9 cellular contexts compared by ENCODE assay signal in the genomic region with DNA sequence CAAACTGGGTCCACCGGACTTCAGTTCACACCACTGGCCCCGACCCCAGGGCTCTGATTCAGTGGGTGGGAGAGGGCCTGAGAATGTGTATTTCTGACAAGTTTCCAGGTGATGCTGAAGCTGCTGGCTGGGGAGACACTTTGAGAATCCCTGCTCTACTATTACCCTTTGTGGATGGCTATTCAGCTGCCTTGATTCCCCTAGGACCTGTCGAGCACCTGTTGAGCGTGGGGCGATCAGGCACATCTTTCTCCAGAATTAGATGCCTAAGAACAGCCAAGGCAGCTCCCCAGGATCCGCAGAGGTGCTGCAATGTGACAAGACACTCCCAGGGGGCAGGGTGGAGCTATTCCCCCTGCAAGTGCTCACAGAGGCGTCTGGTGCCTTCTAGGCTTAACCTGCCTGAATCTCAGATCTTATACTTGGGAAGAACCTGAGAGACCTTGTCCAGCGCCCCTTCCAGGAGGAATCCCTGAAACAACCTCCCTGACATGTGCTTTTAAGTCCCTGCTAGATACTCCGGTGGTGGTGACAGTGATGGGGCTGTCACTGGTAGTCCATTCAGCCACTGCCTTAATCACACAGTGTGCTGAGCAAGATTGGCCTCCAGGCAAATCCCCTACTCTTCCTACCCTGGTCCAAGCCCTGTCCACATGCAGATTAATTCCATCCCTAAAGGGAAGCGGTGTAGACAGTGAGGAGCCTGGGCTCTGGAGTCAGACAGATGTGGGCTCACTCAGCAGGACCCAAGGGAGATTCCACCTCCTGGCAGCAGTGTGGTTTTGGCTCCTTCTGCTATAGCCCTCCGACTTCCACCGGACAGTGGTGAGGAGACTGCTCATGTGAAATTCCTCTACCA. TPM values are rescaled to one million over a fixed set of nuclear protein-coding genes. Genes with fewer than 3 reads are reported as not detected.
DNase-seq lines count a peak whose midpoint lies in the region; ATAC-seq and TF ChIP-seq lines count a peak whose summit lies in the region.
"Had no signal": no experiment of that assay in that cellular context is flagged by ENCODE, and none has a peak within 500 bp of the region (broad histone marks: within the 10 kb centered on the region; RNA-seq: fewer than 3 reads in every experiment).

No MANE protein-coding gene starts in this region.

- H3K9ac ChIP-seq in mammary epithelial cell (ENCODE audit: insufficient read depth, low read length): no peak overlapping the region
- H3K9ac ChIP-seq in smooth muscle cell (ENCODE audit: low read depth): no peak overlapping the region

- H3K4me3 Mint-ChIP-seq in activated CD4-positive, alpha-beta T cell treated with anti-CD3 and anti-CD28 coated beads, Interleukin-2, amount 10 ng/mL, durations not matched to agents 24 days and 14 days: no peak overlapping the region

- peak; percentile 10 to 16 for DNase-seq in activated CD4-positive, alpha-beta T cell treated with anti-CD3 and anti-CD28 coated beads, Interleukin-2, amount 50 U/mL, for 48 hours
- DNase-seq in activated CD4-positive, alpha-beta T cell treated with anti-CD3 and anti-CD28 coated beads, Interleukin-2, amount 10 ng/mL, durations not matched to agents 24 days and 14 days: no peak
- DNase-seq in NCI-H1105 (lab: John Stamatoyannopoulos, UW) (peak; percentile 18), mammary epithelial cell (no peak), smooth muscle cell (lab: John Stamatoyannopoulos, UW; ENCODE audit: unreplicated experiment) (no peak), inferior parietal cortex (ENCODE audit: extremely low spot score) (no peak), NCI-H2029 treated with DMSO at 0.1 percent for 48 hours (lab: John Stamatoyannopoulos, UW) (no peak)

- H3K4me2 ChIP-seq in mammary epithelial cell (ENCODE audit: insufficient read depth, low read depth, low read length) (no peak overlapping the region), smooth muscle cell (no peak overlapping the region)

- no peaks in the 10 kb centered on the region for H3K36me3 Mint-ChIP-seq in activated CD4-positive, alpha-beta T cell treated with anti-CD3 and anti-CD28 coated beads, Interleukin-2, amount 10 ng/mL, durations not matched to agents 24 days and 14 days (ENCODE audit: low read depth)

- in situ Hi-C loops in mammary epithelial cell (cut with MboI; ENCODE audit: low sequenced_read_pairs in 2 of 2): no loop called here

- H3K79me2 ChIP-seq in mammary epithelial cell (ENCODE audit: insufficient read depth, low read length): no peaks in the 10 kb centered on the region
- no peaks in the 10 kb centered on the region for H3K79me2 ChIP-seq in smooth muscle cell (ENCODE audit: low read depth)

- H3K27ac ChIP-seq in mammary epithelial cell (ENCODE audit: insufficient read depth, low read depth, low read length) (no peak overlapping the region), smooth muscle cell (ENCODE audit: low read depth) (no peak overlapping the region)
- H3K27ac ChIP-seq: thoracic aorta had no signal

- H3K27ac Mint-ChIP-seq in activated CD4-positive, alpha-beta T cell treated with anti-CD3 and anti-CD28 coated beads, Interleukin-2, amount 10 ng/mL, durations not matched to agents 24 days and 14 days: no peak overlapping the region

- H3K27me3 Mint-ChIP-seq in activated CD4-positive, alpha-beta T cell treated with anti-CD3 and anti-CD28 coated beads, Interleukin-2, amount 10 ng/mL, durations not matched to agents 24 days and 14 days: peaks cover 10% of the 10 kb centered on the region

- H3K27me3 ChIP-seq in mammary epithelial cell (ENCODE audit: insufficient read depth, low read length): peaks cover 2% of the 10 kb centered on the region
- no peaks in the 10 kb centered on the region for H3K27me3 ChIP-seq in smooth muscle cell (ENCODE audit: low read depth)

- 52% methylated on average over 10 of the region's 12 CpGs for WGBS in mammary epithelial cell (ENCODE audit: low coverage, missing lambda C conversion rate)
- 66% methylated on average over 12 of the region's 12 CpGs for whole genome bisulfite sequencing in smooth muscle cell (ENCODE audit: low lambda C conversion rate)

- H3K9me3 ChIP-seq in mammary epithelial cell (replicated peaks; ENCODE audit: insufficient read depth, low read length) (no peaks in the 10 kb centered on the region), smooth muscle cell (replicated peaks; ENCODE audit: low read depth) (no peaks in the 10 kb centered on the region)
- H3K9me3 ChIP-seq: thoracic aorta had no signal

- H3K4me1 Mint-ChIP-seq in activated CD4-positive, alpha-beta T cell treated with anti-CD3 and anti-CD28 coated beads, Interleukin-2, amount 10 ng/mL, durations not matched to agents 24 days and 14 days: peaks cover 10% of the 10 kb centered on the region

- H3K9me3 Mint-ChIP-seq in activated CD4-positive, alpha-beta T cell treated with anti-CD3 and anti-CD28 coated beads, Interleukin-2, amount 10 ng/mL, durations not matched to agents 24 days and 14 days: no peaks in the 10 kb centered on the region

- intact Hi-C loops in activated CD4-positive, alpha-beta T cell treated with anti-CD3 and anti-CD28 coated beads, Interleukin-2, amount 10 ng/mL, durations not matched to agents 24 days and 14 days (cut with micrococcal nuclease): no loop called here
- intact Hi-C loops in mammary epithelial cell (cut with micrococcal nuclease): loop anchor here (5.0 kb wide), 1 partner anchor 56 kb away; no protein-coding TSS in a partner anchor

- H3K36me3 ChIP-seq in mammary epithelial cell (ENCODE audit: insufficient read depth, low read length): no peaks in the 10 kb centered on the region
- H3K36me3 ChIP-seq in smooth muscle cell (ENCODE audit: low read depth): no peaks in the 10 kb centered on the region
- H3K36me3 ChIP-seq: thoracic aorta had no signal

- H3K4me3 ChIP-seq in mammary epithelial cell (replicated peaks in 1 of 3; ENCODE audit: insufficient read depth in 1 of 3, low read depth in 2 of 3, low read length in 3 of 3): no peak overlapping the region
- no peak overlapping the region for H3K4me3 ChIP-seq in smooth muscle cell
- H3K4me3 ChIP-seq: thoracic aorta had no signal

- no peak for ATAC-seq in HG02870 (IDR thresholded peaks at IDR 0.05; ENCODE audit: unreplicated experiment)

- CTCF ChIA-PET in mammary epithelial cell (lab: Charles Lee; ENCODE audit: low non-redundant PET): interaction anchor here (0.6 to 0.7 kb wide), 2 partner anchors 17 to 115 kb away, joined by 4 to 5 read pairs; no protein-coding TSS in a partner anchor

- H3K4me1 ChIP-seq in mammary epithelial cell (ENCODE audit: insufficient read depth, low read length): no peaks in the 10 kb centered on the region
- peaks cover 7% of the 10 kb centered on the region for H3K4me1 ChIP-seq in smooth muscle cell (ENCODE audit: low read depth)

- H2AFZ ChIP-seq in mammary epithelial cell (ENCODE audit: low read depth, low read length) (no peak overlapping the region), smooth muscle cell (ENCODE audit: low read depth) (no peak overlapping the region)

- no peaks in the 10 kb centered on the region for H4K20me1 ChIP-seq in mammary epithelial cell (ENCODE audit: insufficient read depth, low read length)
- no peaks in the 10 kb centered on the region for H4K20me1 ChIP-seq in smooth muscle cell (ENCODE audit: low read depth)

- H3F3A ChIP-seq in smooth muscle cell (ENCODE audit: low read depth): no peaks in the 10 kb centered on the region

- TF ChIP-seq CTCF in mammary epithelial cell (conservative IDR thresholded peaks at IDR 0.05 in 1 of 2, IDR thresholded peaks at IDR 0.05 in 1 of 2; ENCODE audit: extremely low read depth in 1 of 2, insufficient read depth in 1 of 2, low read depth in 1 of 2, low read length in 2 of 2) (peak; percentile 27 to 49), smooth muscle cell (IDR thresholded peaks at IDR 0.05; ENCODE audit: borderline replicate concordance, insufficient read depth, poor library complexity, severe bottlenecking) (peak; percentile 37)

- no TSS peak for BruUV-seq in mammary epithelial cell (replicated peaks; lab: Mats Ljungman, UMichigan)

- dilution Hi-C loops in mammary epithelial cell (cut with HindIII; ENCODE audit: low sequenced_read_pairs): no loop called here

RNA-seq across cellular contexts. Expression of gene OTOF, which starts 43.4 kb away (rescaled TPM):
- total RNA-seq in activated CD4-positive, alpha-beta T cell treated with anti-CD3 and anti-CD28 coated beads, Interleukin-2, amount 10 ng/mL, durations not matched to agents 24 days and 14 days: 6.8 and 7.2 TPM in 2 replicates
- total RNA-seq in mammary epithelial cell (not detected), smooth muscle cell (not detected in 2 replicates)
- polyA plus RNA-seq in mammary epithelial cell (not detected), smooth muscle cell (0.05 TPM in 1 of 2 replicates, not detected in the other)
- not detected for polyA minus RNA-seq in mammary epithelial cell

Comparison
In these comparisons a context has a peak if more than half of its experiments do, and no peak if none do; other contexts are left out.
1. DNase-seq: peak in activated CD4-positive, alpha-beta T cell treated with anti-CD3 and anti-CD28 coated beads, Interleukin-2, amount 50 U/mL, for 48 hours (2 of 2) and NCI-H1105 (single experiment); none in activated CD4-positive, alpha-beta T cell treated with anti-CD3 and anti-CD28 coated beads, Interleukin-2, amount 10 ng/mL, durations not matched to agents 24 days and 14 days (single experiment), mammary epithelial cell (single experiment), smooth muscle cell (single experiment), inferior parietal cortex (single experiment) and NCI-H2029 treated with DMSO at 0.1 percent for 48 hours (single experiment).